In the genomic region with DNA sequence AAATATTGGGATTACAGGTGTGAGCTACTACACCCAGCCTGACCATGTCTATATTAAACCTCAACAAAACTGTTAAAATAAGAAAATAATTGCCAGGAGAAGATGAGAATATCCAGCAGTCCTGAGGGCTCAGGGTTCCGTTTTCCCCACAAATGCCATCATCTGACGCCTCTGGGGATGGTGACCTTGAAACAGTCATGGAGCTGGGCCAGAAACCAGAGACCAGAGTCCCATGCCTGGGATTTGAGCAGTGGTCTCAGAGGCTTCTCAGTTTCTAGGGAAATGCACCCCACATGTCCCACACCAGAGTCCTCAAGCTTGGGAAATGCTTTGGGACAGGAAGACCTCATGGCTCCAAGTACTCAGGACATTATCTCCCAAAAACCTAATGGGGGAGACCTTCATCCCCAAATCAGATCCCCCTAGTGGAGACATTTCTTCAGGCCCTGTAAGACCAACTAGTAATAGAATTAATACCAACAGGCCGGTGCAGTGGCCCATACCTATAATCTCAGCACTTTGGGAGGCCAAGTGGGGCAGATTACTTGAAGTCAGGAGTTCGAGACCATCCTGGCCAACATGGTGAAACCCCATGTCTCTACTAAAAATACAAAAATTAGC, we compare ENCODE assay signal across 12 cellular contexts. TPM values are rescaled to one million over a fixed set of nuclear protein-coding genes. Genes with fewer than 3 reads are reported as not detected.
A peak's percentile ranks its signal among the peaks of the same experiment; 100 is the strongest.
DNase-seq lines count a peak whose midpoint lies in the region; ATAC-seq and TF ChIP-seq lines count a peak whose summit lies in the region.
"Had no signal": no experiment of that assay in that cellular context is flagged by ENCODE, and none has a peak within 500 bp of the region (broad histone marks: within the 10 kb centered on the region; RNA-seq: fewer than 3 reads in every experiment).

No MANE protein-coding gene starts in this region.

- no peak overlapping the region for H3K4me3 Mint-ChIP-seq in activated CD8-positive, alpha-beta T cell treated with anti-CD3 and anti-CD28 coated beads, Interleukin-2, amount 10 ng/mL, durations not matched to agents 7 days and 5 days

- intact Hi-C loops in heart right ventricle (cut with DNase I): loop anchor here in 1 of 10 donors (5.0 kb wide), 1 partner anchor 61 kb away; no protein-coding TSS in a partner anchor

- H3K36me3 Mint-ChIP-seq in activated CD8-positive, alpha-beta T cell treated with anti-CD3 and anti-CD28 coated beads, Interleukin-2, amount 10 ng/mL, durations not matched to agents 7 days and 5 days (ENCODE audit: low read depth): peaks cover 10% of the 10 kb centered on the region

- H3K27ac ChIP-seq in heart right ventricle: peak overlapping the region in 1 of 10 donors; percentile 85

- H3K4me1 ChIP-seq in heart right ventricle: peaks cover 11 to 41% (median 38%) of the 10 kb centered on the region in 9 donors

- no peaks in the 10 kb centered on the region for H3K27me3 ChIP-seq in heart right ventricle

- peaks cover 31% of the 10 kb centered on the region for H3K4me1 Mint-ChIP-seq in activated CD8-positive, alpha-beta T cell treated with anti-CD3 and anti-CD28 coated beads, Interleukin-2, amount 10 ng/mL, durations not matched to agents 7 days and 5 days (ENCODE audit: low read depth)

- no peaks in the 10 kb centered on the region for H3K9me3 Mint-ChIP-seq in activated CD8-positive, alpha-beta T cell treated with anti-CD3 and anti-CD28 coated beads, Interleukin-2, amount 10 ng/mL, durations not matched to agents 7 days and 5 days (ENCODE audit: insufficient read depth)
- H3K9me3 Mint-ChIP-seq: activated T-helper 1 cell treated with anti-CD3 and anti-CD28 coated beads, Interleukin-12 subunit alpha, Interleukin-12 subunit beta, Interleukin-2, Interleukin-4 antibody, amounts not matched to agents 30 ng/mL and 10 ng/mL and 1 ng/mL, durations not matched to agents 14 hours and 24 hours and 36 hours; effector memory CD8-positive, alpha-beta T cell had no signal

- WGBS in heart right ventricle, 2 donors: 63 to 66% methylated on average over 4 of the region's 4 CpGs

- no peak overlapping the region for H3K27ac Mint-ChIP-seq in activated CD8-positive, alpha-beta T cell treated with anti-CD3 and anti-CD28 coated beads, Interleukin-2, amount 10 ng/mL, durations not matched to agents 7 days and 5 days
- H3K27ac Mint-ChIP-seq: activated T-helper 1 cell treated with anti-CD3 and anti-CD28 coated beads, Interleukin-12 subunit alpha, Interleukin-12 subunit beta, Interleukin-2, Interleukin-4 antibody, amounts not matched to agents 30 ng/mL and 10 ng/mL and 1 ng/mL, durations not matched to agents 14 hours and 24 hours and 36 hours; effector memory CD8-positive, alpha-beta T cell had no signal

- no peaks in the 10 kb centered on the region for H3K27me3 Mint-ChIP-seq in activated CD8-positive, alpha-beta T cell treated with anti-CD3 and anti-CD28 coated beads, Interleukin-2, amount 10 ng/mL, durations not matched to agents 7 days and 5 days (ENCODE audit: low read depth)
- H3K27me3 Mint-ChIP-seq: effector memory CD8-positive, alpha-beta T cell had no signal

- H3K9me3 ChIP-seq in heart right ventricle: no peaks in the 10 kb centered on the region

- H3K4me3 ChIP-seq in AG09309 (ENCODE audit: control insufficient read depth, low read depth, low read length): no peak overlapping the region
- H3K4me3 ChIP-seq in foreskin fibroblast (ENCODE audit: low read depth in 1 of 2, low read length in 2 of 2): no peak overlapping the region
- no peak overlapping the region for H3K4me3 ChIP-seq in heart right ventricle

- CTCF ChIA-PET in activated CD8-positive, alpha-beta T cell treated with anti-CD3 and anti-CD28 coated beads, Interleukin-2, amount 10 ng/mL, durations not matched to agents 7 days and 5 days (lab: Charles Lee): interaction anchor here (1.0 to 1.5 kb wide), 4 partner anchors 12 to 139 kb away, joined by 4 to 6 read pairs (median 4); no protein-coding TSS in a partner anchor

- H3K36me3 ChIP-seq in heart right ventricle: no peaks in the 10 kb centered on the region

- POLR2A ChIA-PET in activated CD8-positive, alpha-beta T cell treated with anti-CD3 and anti-CD28 coated beads, Interleukin-2, amount 10 ng/mL, durations not matched to agents 7 days and 5 days (lab: Charles Lee): no interaction called here

- in situ Hi-C loops in GM13976 (cut with MboI; ENCODE audit: low sequenced_read_pairs, unreplicated experiment): no loop called here

- ATAC-seq in heart right ventricle: no peak
- no peak for ATAC-seq in activated CD8-positive, alpha-beta T cell treated with anti-CD3 and anti-CD28 coated beads, Interleukin-2, amount 10 ng/mL, durations not matched to agents 7 days and 5 days
- ATAC-seq: effector memory CD8-positive, alpha-beta T cell had no signal

- DNase-seq in AG09309 (ENCODE audit: low read depth) (no peak), GM13976 (ENCODE audit: low spot score) (peak; percentile 37), RKO (ENCODE audit: low spot score) (peak; percentile 25), foreskin fibroblast (peak in 1 of 2 donors; percentile 26), heart right ventricle (no peak), NOMO-1 treated with DMSO at 0.1 percent for 48 hours (lab: John Stamatoyannopoulos, UW; ENCODE audit: unreplicated experiment) (no peak)
- DNase-seq in activated effector memory CD4-positive, alpha-beta T cell treated with Interleukin-2 at 50 U/mL for 16 hours: no peak
- DNase-seq in activated CD8-positive, alpha-beta T cell treated with anti-CD3 and anti-CD28 coated beads, Interleukin-2, amount 10 ng/mL, durations not matched to agents 7 days and 5 days: no peak
- DNase-seq: effector memory CD8-positive, alpha-beta T cell; NCI-H1105; stimulated activated CD4-positive, alpha-beta T cell treated with anti-CD3 and anti-CD28 coated beads, Interleukin-2, amount 100 ng/mL, for 24 hours had no signal

- TF ChIP-seq CTCF in AG09309 (IDR thresholded peaks at IDR 0.05; ENCODE audit: control insufficient read depth, insufficient read depth, low read depth, low read length, missing control alignments) (peak; percentile 2), GM13976 (IDR thresholded peaks at IDR 0.05; ENCODE audit: borderline replicate concordance, control extremely low read depth, extremely low read depth, insufficient read depth, missing control alignments) (peak; percentile 13), foreskin fibroblast (IDR thresholded peaks at IDR 0.05; ENCODE audit: low read depth, low read length) (peak; percentile 6), heart right ventricle (IDR thresholded peaks at IDR 0.05) (peak in 1 of 9 donors; percentile 10)

RNA-seq across cellular contexts. Expression of gene MAP1S, which starts 2.9 kb away (rescaled TPM):
- total RNA-seq in heart right ventricle: 10 to 100 TPM; 20.7 to 48.7 (median 27.1) TPM
- polyA plus RNA-seq in heart right ventricle: 10 to 100 TPM; 20.4 to 25.7 TPM
- 10 to 100 TPM; 79.0 to 83.8 TPM for total RNA-seq in activated CD8-positive, alpha-beta T cell treated with anti-CD3 and anti-CD28 coated beads, Interleukin-2, amount 10 ng/mL, durations not matched to agents 7 days and 5 days

RNA-seq across cellular contexts. Expression of gene UNC13A, which starts 28.3 kb away (rescaled TPM):
- total RNA-seq in heart right ventricle: under 1 TPM in 8 of 10 donors, not detected in 2; 0.02 to 0.72 (median 0.06) TPM
- under 1 TPM; 0.03 to 0.44 TPM for polyA plus RNA-seq in heart right ventricle
- under 1 TPM; 0.03 TPM for total RNA-seq in activated CD8-positive, alpha-beta T cell treated with anti-CD3 and anti-CD28 coated beads, Interleukin-2, amount 10 ng/mL, durations not matched to agents 7 days and 5 days
- total RNA-seq: activated T-helper 1 cell treated with anti-CD3 and anti-CD28 coated beads, Interleukin-12 subunit alpha, Interleukin-12 subunit beta, Interleukin-2, Interleukin-4 antibody, amounts not matched to agents 30 ng/mL and 10 ng/mL and 1 ng/mL, durations not matched to agents 14 hours and 24 hours and 36 hours had no signal

RNA-seq across cellular contexts. Expression of gene FCHO1, which starts 34.9 kb away (rescaled TPM):
- total RNA-seq in heart right ventricle: 1 to 10 TPM in 4 of 10 donors, under 1 TPM in 6; 0.21 to 2.6 (median 0.83) TPM
- under 1 TPM; 0.44 to 0.61 TPM for polyA plus RNA-seq in heart right ventricle
- total RNA-seq in activated CD8-positive, alpha-beta T cell treated with anti-CD3 and anti-CD28 coated beads, Interleukin-2, amount 10 ng/mL, durations not matched to agents 7 days and 5 days: 10 to 100 TPM; 55.0 to 58.1 TPM

Comparison
In these comparisons a context has a peak if more than half of its experiments do, and no peak if none do; other contexts are left out.
1. DNase-seq: peak in GM13976 (single experiment) and RKO (single experiment); none in AG09309 (single experiment), activated effector memory CD4-positive, alpha-beta T cell treated with Interleukin-2 at 50 U/mL for 16 hours (single experiment), heart right ventricle (0 of 2), NOMO-1 treated with DMSO at 0.1 percent for 48 hours (single experiment) and activated CD8-positive, alpha-beta T cell treated with anti-CD3 and anti-CD28 coated beads, Interleukin-2, amount 10 ng/mL, durations not matched to agents 7 days and 5 days (single experiment).
2. RNA of gene FCHO1, which starts 34.9 kb away (total RNA-seq): 55.0 to 58.1 TPM in activated CD8-positive, alpha-beta T cell treated with anti-CD3 and anti-CD28 coated beads, Interleukin-2, amount 10 ng/mL, durations not matched to agents 7 days and 5 days; 0.21 to 2.6 TPM in heart right ventricle; every median in the first group is over 10 times any median in the second.